ENCODE assay signal across 8 cellular contexts in the genomic region with DNA sequence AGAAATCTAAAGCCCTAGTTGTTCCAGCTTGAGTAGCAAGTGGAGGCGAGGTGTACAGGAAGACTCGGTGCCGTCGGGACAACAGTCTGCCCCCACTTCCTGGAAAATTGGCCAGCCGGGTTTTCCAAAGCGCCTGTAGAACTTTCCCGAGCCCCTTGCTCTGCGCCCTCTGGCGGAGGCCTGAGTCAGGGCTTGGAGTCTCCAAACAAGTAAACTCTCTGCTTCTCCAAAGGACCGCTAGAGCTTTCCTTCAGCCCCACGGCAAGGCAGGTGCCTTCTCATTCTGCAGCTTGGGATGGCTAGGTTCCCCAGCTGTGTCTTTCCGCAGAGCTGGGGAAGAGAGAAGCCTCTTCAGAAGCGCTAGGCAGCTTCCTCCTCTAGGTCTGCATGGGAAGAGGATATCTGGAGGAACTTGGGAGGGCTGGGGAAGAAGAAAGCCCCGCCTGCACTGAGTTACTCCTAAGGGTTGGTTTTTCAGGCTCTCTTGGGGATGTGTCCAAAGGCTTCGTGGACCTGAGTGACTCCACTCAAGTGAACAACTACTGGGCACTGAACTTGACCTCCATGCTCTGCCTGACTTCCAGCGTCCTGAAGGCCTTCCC. TPM values are rescaled to one million over a fixed set of nuclear protein-coding genes. Genes with fewer than 3 reads are reported as not detected.
DNase-seq lines count a peak whose midpoint lies in the region; ATAC-seq, FAIRE-seq and TF ChIP-seq lines count a peak whose summit lies in the region.

No MANE protein-coding gene starts in this region.

- intact Hi-C loops in K562 (cut with micrococcal nuclease): loop anchor here (1.0 kb wide), 1 partner anchor 117 kb away; no protein-coding TSS in a partner anchor

- H3K79me2 ChIP-seq in K562 (ENCODE audit: control insufficient read depth, insufficient read depth, low read length): peaks cover 5% of the 10 kb centered on the region; the same call in 2 of the 3 replicates

- in situ Hi-C loops in K562 (cut with MboI): no loop called here

- CTCF ChIA-PET in K562 (lab: Yijun Ruan, JAX; ENCODE audit: low intra/inter-chr PET ratio): interaction anchor here (0.6 to 2.6 kb wide), 4 partner anchors 117 to 372 kb away, joined by 3 to 10 read pairs (median 4); no protein-coding TSS in a partner anchor

- DNase-seq in GM12864 (ENCODE audit: low read depth) (no peak), NCI-H1417 (lab: John Stamatoyannopoulos, UW) (peak; percentile 82 to 96 (median 96)), SW480 (ENCODE audit: low spot score) (peak; percentile 92), K562 (ENCODE audit: extremely low read depth in 1 of 4, low spot score in 3 of 4) (peak; percentile 77 to 90 (median 81)), hippocampal formation (lab: John Stamatoyannopoulos, UW) (peak; percentile 75 to 78), pulmonary artery endothelial cell (ENCODE audit: low read depth, low spot score) (peak; percentile 60), AML-193 (lab: John Stamatoyannopoulos, UW) (no peak)

- peaks cover 9 to 15% of the 10 kb centered on the region in 2 experiments; a peak in 4 of 5 replicates for H3K4me1 ChIP-seq in K562 (replicated peaks in 1 of 2; ENCODE audit: control insufficient read depth in 2 of 2, insufficient read depth in 2 of 2, low read length in 2 of 2)

- H3K4me2 ChIP-seq in K562 (ENCODE audit: insufficient read depth, low read length): peak overlapping the region; percentile 87

- peak; percentile 3; the same call in 1 of the 2 replicates for TF ChIP-seq EP300 in K562 (IDR thresholded peaks at IDR 0.05; ENCODE audit: low read length)

- H3K36me3 ChIP-seq in K562 (ENCODE audit: control insufficient read depth, insufficient read depth, low read length): peaks cover 26% of the 10 kb centered on the region; the same call in 2 of the 3 replicates

- H3K9me3 ChIP-seq in K562 (replicated peaks; ENCODE audit: control insufficient read depth, insufficient read depth, low read depth, low read length): no peaks in the 10 kb centered on the region

- H3K9ac ChIP-seq in K562 (ENCODE audit: insufficient read depth in 1 of 2, low read depth in 2 of 2, low read length in 2 of 2): peak overlapping the region; percentile 74 to 92

- H3K9me1 ChIP-seq in K562 (ENCODE audit: control insufficient read depth, insufficient read depth, low read length): no peaks in the 10 kb centered on the region

- H3K27ac ChIP-seq in K562 (ENCODE audit: extremely low read depth, low read depth, low read length): peak overlapping the region; percentile 62; the same call in 2 of the 3 replicates

- POLR2A ChIA-PET in K562 (lab: Yijun Ruan, JAX): interaction anchor here (0.6 to 1.7 kb wide), 5 partner anchors 13 to 227 kb away, joined by 3 to 4 read pairs (median 3); no protein-coding TSS in a partner anchor

- ATAC-seq in HG02763 (IDR thresholded peaks at IDR 0.05; ENCODE audit: unreplicated experiment) (peak; percentile 36), K562 (peak; percentile 87)

- H3K27me3 ChIP-seq in K562 (ENCODE audit: control insufficient read depth in 2 of 2, insufficient read depth in 2 of 2, low read length in 2 of 2): 0 out of 5 replicates have a peak, but pooled peaks cover 3 to 5% of the 10 kb centered on the region in 2 experiments

- peak; percentile 94 for FAIRE-seq in K562 (lab: Jason Lieb, UNC)

- no peak for TF ChIP-seq POLR2A in K562 (conservative IDR thresholded peaks at IDR 0.05)

- WGBS in K562 (ENCODE audit: insufficient coverage, low coverage, missing lambda C conversion rate): 5% methylated on average over 11 of the region's 16 CpGs

- peak overlapping the region; percentile 67 for H3K4me3 ChIP-seq in GM12864 (ENCODE audit: low read depth, low read length)
- peak overlapping the region; percentile 85 for H3K4me3 ChIP-seq in K562

- TF ChIP-seq RAD21 in K562 (CRISPR knock-in tag; conservative IDR thresholded peaks at IDR 0.05 in 1 of 2, IDR thresholded peaks at IDR 0.05 in 1 of 2): peak; percentile 41 to 64

- TF ChIP-seq CTCF in GM12864 (IDR thresholded peaks at IDR 0.05; ENCODE audit: low read depth, low read length, missing control alignments): peak; percentile 98
- peak; percentile 91 to 97 (median 94) for TF ChIP-seq CTCF in K562 (IDR thresholded peaks at IDR 0.05 in 2 of 3, conservative IDR thresholded peaks at IDR 0.05 in 1 of 3; ENCODE audit: insufficient read depth in 2 of 3, low read depth in 1 of 3, low read length in 3 of 3)

- peaks cover 15% of the 10 kb centered on the region; the same call in 1 of the 2 replicates for H4K20me1 ChIP-seq in K562 (replicated peaks; ENCODE audit: control insufficient read depth, insufficient read depth, low read length)

- peak overlapping the region; percentile 98 for H2AFZ ChIP-seq in K562 (ENCODE audit: low read depth, low read length)

- BruUV-seq in K562 (replicated peaks; lab: Mats Ljungman, UMichigan): no TSS peak

TF ChIP-seq in K562, 482 proteins besides CTCF, POLR2A, EP300 and RAD21 (continues in another document):
- TF ChIP-seq RB1 (IDR thresholded peaks at IDR 0.05; ENCODE audit: low read depth): peak; percentile 44; the same call in 1 of the 2 replicates
- no peak for TF ChIP-seq E2F3 (CRISPR knock-in tag; IDR thresholded peaks at IDR 0.05)
- no peak; the same call in 1 of the 2 replicates for TF ChIP-seq MTA3 (IDR thresholded peaks at IDR 0.05; ENCODE audit: borderline replicate concordance)
- TF ChIP-seq MEF2D (tag; conservative IDR thresholded peaks at IDR 0.05; ENCODE audit: low read depth): no peak
- TF ChIP-seq NBN (IDR thresholded peaks at IDR 0.05; ENCODE audit: low read depth): no peak
- no peak for TF ChIP-seq ZNF785 (CRISPR knock-in tag; IDR thresholded peaks at IDR 0.05)
- TF ChIP-seq DMBX1 (CRISPR knock-in tag; IDR thresholded peaks at IDR 0.05; ENCODE audit: borderline replicate concordance): no peak
- TF ChIP-seq ZNF584 (CRISPR knock-in tag; IDR thresholded peaks at IDR 0.05; ENCODE audit: low read depth): no peak
- TF ChIP-seq, protein P1, sequence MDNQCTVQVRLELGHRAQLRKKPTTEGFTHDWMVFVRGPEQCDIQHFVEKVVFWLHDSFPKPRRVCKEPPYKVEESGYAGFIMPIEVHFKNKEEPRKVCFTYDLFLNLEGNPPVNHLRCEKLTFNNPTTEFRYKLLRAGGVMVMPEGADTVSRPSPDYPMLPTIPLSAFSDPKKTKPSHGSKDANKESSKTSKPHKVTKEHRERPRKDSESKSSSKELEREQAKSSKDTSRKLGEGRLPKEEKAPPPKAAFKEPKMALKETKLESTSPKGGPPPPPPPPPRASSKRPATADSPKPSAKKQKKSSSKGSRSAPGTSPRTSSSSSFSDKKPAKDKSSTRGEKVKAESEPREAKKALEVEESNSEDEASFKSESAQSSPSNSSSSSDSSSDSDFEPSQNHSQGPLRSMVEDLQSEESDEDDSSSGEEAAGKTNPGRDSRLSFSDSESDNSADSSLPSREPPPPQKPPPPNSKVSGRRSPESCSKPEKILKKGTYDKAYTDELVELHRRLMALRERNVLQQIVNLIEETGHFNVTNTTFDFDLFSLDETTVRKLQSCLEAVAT (IDR thresholded peaks at IDR 0.05): no peak
- TF ChIP-seq ELF1 (tag; IDR thresholded peaks at IDR 0.05): peak; percentile 89
- TF ChIP-seq MYNN (IDR thresholded peaks at IDR 0.05): no peak
- no peak for TF ChIP-seq MYNN (CRISPR knock-in tag; IDR thresholded peaks at IDR 0.05)
- no peak for TF ChIP-seq ZNF778 (CRISPR knock-in tag; IDR thresholded peaks at IDR 0.05)
- 0 out of 2 replicates have a peak, but pooled peaks have one; percentile 18 for TF ChIP-seq ETV1 (tag; conservative IDR thresholded peaks at IDR 0.05; ENCODE audit: low read depth)

RNA-seq across cellular contexts. Expression of a gene that starts 0.7 kb away (rescaled TPM):
- 3.9 and 9.7 TPM in 2 replicates for total RNA-seq in K562 (2011; cell fraction: chromatin; rRNA removed; ENCODE audit: low replicate concordance)
- total RNA-seq in K562 (2011; cell fraction: nucleolus; rRNA removed): 11.7 and 12.7 TPM in 2 replicates
- total RNA-seq in K562 (2011; cell fraction: nucleoplasm; rRNA removed): 11.6 and 12.0 TPM in 2 replicates
- total RNA-seq in K562 (2014; rRNA removed) (38.3 and 44.2 TPM in 2 replicates), K562 (2014; rRNA removed; fragmentation: Illumina TruSeq; extraction: Trizol) (19.9 and 26.3 TPM in 2 replicates), K562 (2015; rRNA removed; fragmentation: Illumina TruSeq; extraction: Trizol) (23.0 and 24.1 TPM in 2 replicates), K562 (2021) (36.5 and 38.8 TPM in 2 replicates), pulmonary artery endothelial cell (42.0 and 63.5 TPM in 2 replicates)
- polyA plus RNA-seq in K562 (2011; rRNA removed) (17.4 and 28.4 TPM in 2 replicates), K562 (2014; fragmentation: Illumina TruSeq; extraction: Trizol) (21.9 and 22.0 TPM in 2 replicates), K562 (2014; fragmentation: Nextera tagmentation; extraction: Ambion mirVana) (1 to 10 TPM; 7.7 to 9.4 TPM), K562 (2014; rRNA removed) (28.5 TPM in 2 replicates)
- polyA plus RNA-seq in K562 (2011; cell fraction: cytosol; rRNA removed): 15.5 and 32.1 TPM in 2 replicates
- polyA plus RNA-seq in K562 (2011; cell fraction: nucleus; rRNA removed): 7.5 and 12.4 TPM in 2 replicates
- 32.7 and 40.3 TPM in 2 replicates for polyA plus RNA-seq in K562 (2012)
- 10.4 and 18.1 TPM in 2 replicates for polyA minus RNA-seq in K562 (2011; rRNA and poly(A)+ RNA removed)
- 7.5 and 9.5 TPM in 2 replicates for polyA minus RNA-seq in K562 (2011; cell fraction: cytosol; rRNA and poly(A)+ RNA removed)
- polyA minus RNA-seq in K562 (2011; cell fraction: nucleus; rRNA and poly(A)+ RNA removed): 4.0 and 4.8 TPM in 2 replicates

RNA-seq across cellular contexts. Expression of a gene that starts 29.4 kb away (rescaled TPM):
- total RNA-seq in K562 (2011; cell fraction: chromatin; rRNA removed; ENCODE audit: low replicate concordance): 0.28 TPM in 1 of 2 replicates, not detected in the other
- 0.17 TPM in 1 of 2 replicates, not detected in the other for total RNA-seq in K562 (2011; cell fraction: nucleolus; rRNA removed)
- total RNA-seq in K562 (2011; cell fraction: nucleoplasm; rRNA removed): not detected in 2 replicates
- total RNA-seq in K562 (2014; rRNA removed) (0.20 and 0.32 TPM in 2 replicates), K562 (2014; rRNA removed; fragmentation: Illumina TruSeq; extraction: Trizol) (not detected in 2 replicates), K562 (2015; rRNA removed; fragmentation: Illumina TruSeq; extraction: Trizol) (not detected in 2 replicates), K562 (2021) (0.18 TPM in 1 of 2 replicates, not detected in the other), pulmonary artery endothelial cell (not detected in 2 replicates)
- polyA plus RNA-seq in K562 (2011; rRNA removed) (0.10 and 0.22 TPM in 2 replicates), K562 (2014; fragmentation: Illumina TruSeq; extraction: Trizol) (not detected in 2 replicates), K562 (2014; fragmentation: Nextera tagmentation; extraction: Ambion mirVana) (not detected), K562 (2014; rRNA removed) (0.21 TPM in 1 of 2 replicates, not detected in the other)
- polyA plus RNA-seq in K562 (2011; cell fraction: cytosol; rRNA removed): 0.07 and 0.16 TPM in 2 replicates
- polyA plus RNA-seq in K562 (2011; cell fraction: nucleus; rRNA removed): 0.11 and 0.21 TPM in 2 replicates
- polyA plus RNA-seq in K562 (2012): 0.04 and 0.11 TPM in 2 replicates
- polyA minus RNA-seq in K562 (2011; rRNA and poly(A)+ RNA removed): not detected in 2 replicates
- not detected in 2 replicates for polyA minus RNA-seq in K562 (2011; cell fraction: cytosol; rRNA and poly(A)+ RNA removed)
- polyA minus RNA-seq in K562 (2011; cell fraction: nucleus; rRNA and poly(A)+ RNA removed): 0.27 and 0.33 TPM in 2 replicates

Comparison
In these comparisons a context has a peak if more than half of its experiments do, and no peak if none do; other contexts are left out.
1. DNase-seq: peak in NCI-H1417 (3 of 3), SW480 (single experiment), K562 (4 of 4), hippocampal formation (2 of 2) and pulmonary artery endothelial cell (single experiment); none in GM12864 (single experiment) and AML-193 (0 of 2).